ENCODE assay signal across 27 cellular contexts in the genomic region with DNA sequence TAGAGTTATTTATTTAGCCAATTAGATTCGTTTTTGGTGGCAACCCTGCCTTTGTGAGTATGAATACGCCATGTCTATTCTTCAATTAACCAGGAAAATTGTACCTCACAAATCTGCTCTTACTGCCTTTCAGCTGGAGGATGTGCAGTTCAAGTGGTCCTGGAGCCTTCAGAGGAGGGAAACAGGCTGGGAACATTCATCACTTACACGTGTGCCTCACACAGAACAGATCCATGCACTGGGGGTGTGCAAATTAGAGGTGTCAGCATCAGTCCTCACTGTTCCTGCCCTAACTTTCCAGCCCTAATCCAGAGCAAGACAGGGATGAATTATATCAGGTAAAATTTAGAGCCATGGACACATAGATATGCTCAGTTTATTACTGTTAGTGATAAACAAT.
"Had no signal": no experiment of that assay in that cellular context is flagged by ENCODE, and none has a peak within 500 bp of the region (broad histone marks: within the 10 kb centered on the region; RNA-seq: fewer than 3 reads in every experiment).

No MANE protein-coding gene starts in this region.

- H3K27me3 Mint-ChIP-seq: activated CD4-positive, alpha-beta memory T cell treated with anti-CD3 and anti-CD28 coated beads, Interleukin-2, amount 10 ng/mL, durations not matched to agents 7 days and 5 days; activated CD4-positive, alpha-beta T cell treated with anti-CD3 and anti-CD28 coated beads, Interleukin-2, amount 10 ng/mL, durations not matched to agents 7 days and 5 days; activated naive CD4-positive, alpha-beta T cell treated with anti-CD3 and anti-CD28 coated beads, Interleukin-2, amount 10 ng/mL, durations not matched to agents 7 days and 5 days; activated naive CD8-positive, alpha-beta T cell; activated T-cell treated with anti-CD3 and anti-CD28 coated beads, Interleukin-2, amount 50 U/mL, for 24 hours had no signal

- ATAC-seq: activated T-cell treated with anti-CD3 and anti-CD28 coated beads, Interleukin-2, amount 50 U/mL, for 72 hours; esophagus mucosa; foreskin keratinocyte; gastrocnemius medialis; WTC11 had no signal

- H3K36me3 Mint-ChIP-seq: activated naive CD4-positive, alpha-beta T cell treated with anti-CD3 and anti-CD28 coated beads, Interleukin-2, amount 10 ng/mL, durations not matched to agents 7 days and 5 days; activated naive CD8-positive, alpha-beta T cell had no signal

- H3K27ac Mint-ChIP-seq: activated CD4-positive, alpha-beta memory T cell treated with anti-CD3 and anti-CD28 coated beads, Interleukin-2, amount 10 ng/mL, durations not matched to agents 7 days and 5 days; activated CD4-positive, alpha-beta T cell treated with anti-CD3 and anti-CD28 coated beads, Interleukin-2, amount 10 ng/mL, durations not matched to agents 7 days and 5 days; activated naive CD4-positive, alpha-beta T cell treated with anti-CD3 and anti-CD28 coated beads, Interleukin-2, amount 10 ng/mL, durations not matched to agents 7 days and 5 days; activated naive CD8-positive, alpha-beta T cell; activated T-cell treated with anti-CD3 and anti-CD28 coated beads, Interleukin-2, amount 50 U/mL, for 24 hours; activated T-cell treated with anti-CD3 and anti-CD28 coated beads, Interleukin-2, amount 50 U/mL, for 72 hours; endodermal cell; WTC11 had no signal

- H3K4me1 Mint-ChIP-seq: activated CD4-positive, alpha-beta memory T cell treated with anti-CD3 and anti-CD28 coated beads, Interleukin-2, amount 10 ng/mL, durations not matched to agents 7 days and 5 days; activated CD4-positive, alpha-beta T cell treated with anti-CD3 and anti-CD28 coated beads, Interleukin-2, amount 10 ng/mL, durations not matched to agents 7 days and 5 days; activated naive CD4-positive, alpha-beta T cell treated with anti-CD3 and anti-CD28 coated beads, Interleukin-2, amount 10 ng/mL, durations not matched to agents 7 days and 5 days had no signal

- H3K4me3 Mint-ChIP-seq: activated CD4-positive, alpha-beta memory T cell treated with anti-CD3 and anti-CD28 coated beads, Interleukin-2, amount 10 ng/mL, durations not matched to agents 7 days and 5 days; activated CD4-positive, alpha-beta T cell treated with anti-CD3 and anti-CD28 coated beads, Interleukin-2, amount 10 ng/mL, durations not matched to agents 7 days and 5 days; activated naive CD4-positive, alpha-beta T cell treated with anti-CD3 and anti-CD28 coated beads, Interleukin-2, amount 10 ng/mL, durations not matched to agents 7 days and 5 days; activated naive CD8-positive, alpha-beta T cell; activated T-cell treated with anti-CD3 and anti-CD28 coated beads, Interleukin-2, amount 50 U/mL, for 24 hours; activated T-cell treated with anti-CD3 and anti-CD28 coated beads, Interleukin-2, amount 50 U/mL, for 72 hours; endodermal cell; WTC11 had no signal

- DNase-seq: activated CD4-positive, alpha-beta memory T cell treated with anti-CD3 and anti-CD28 coated beads, Interleukin-2, amount 10 ng/mL, durations not matched to agents 7 days and 5 days; activated CD4-positive, alpha-beta T cell treated with anti-CD3 and anti-CD28 coated beads for 1 hour; activated CD4-positive, alpha-beta T cell treated with anti-CD3 and anti-CD28 coated beads for 4 hours; activated CD4-positive, alpha-beta T cell treated with anti-CD3 and anti-CD28 coated beads, Interleukin-2, amount 10 ng/mL, durations not matched to agents 7 days and 5 days; activated CD4-positive, alpha-beta T cell treated with anti-CD3 and anti-CD28 coated beads, Interleukin-2, amount 50 U/mL, for 4 hours; activated CD8-positive, alpha-beta memory T cell treated with anti-CD3 and anti-CD28 coated beads, Interleukin-2, amount 50 U/mL, for 48 hours; activated gamma-delta T cell; activated naive CD4-positive, alpha-beta T cell; activated naive CD4-positive, alpha-beta T cell treated with anti-CD3 and anti-CD28 coated beads, Interleukin-2, amount 10 ng/mL, durations not matched to agents 7 days and 5 days; activated T-cell treated with anti-CD3 and anti-CD28 coated beads for 4 hours; activated T-cell treated with anti-CD3 and anti-CD28 coated beads, Interleukin-2, amount 50 U/mL, for 24 hours; activated T-cell treated with anti-CD3 and anti-CD28 coated beads, Interleukin-2, amount 50 U/mL, for 72 hours; amniotic stem cell; anterior cingulate cortex; brain microvascular endothelial cell; caudate nucleus; colonic mucosa; effector CD8-positive, alpha-beta T cell; endodermal cell; gastrocnemius medialis; glutamatergic neuron; heart left ventricle; T-helper 2 cell had no signal
